In the genomic region with DNA sequence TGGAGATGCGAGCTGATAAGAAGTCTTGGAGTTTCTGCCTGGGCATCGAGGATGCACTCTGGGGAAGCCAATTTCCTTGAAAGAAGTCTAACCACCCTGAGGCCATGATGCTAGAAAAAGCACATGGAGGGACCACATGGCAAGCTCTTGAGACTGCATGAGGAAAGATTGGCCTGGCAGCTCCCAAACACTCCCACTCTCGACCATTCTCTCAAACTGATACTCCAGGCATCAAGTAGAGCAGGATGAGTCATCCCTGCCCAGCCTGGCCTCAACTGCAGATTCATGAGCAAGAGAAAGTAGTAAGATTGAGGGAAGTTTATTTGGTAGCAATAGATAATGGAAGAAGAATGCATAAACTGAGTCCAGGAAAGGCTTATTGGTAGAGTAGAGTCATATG, we compare ENCODE assay signal across 20 cellular contexts.
A peak's percentile ranks its signal among the peaks of the same experiment; 100 is the strongest.
DNase-seq lines count a peak whose midpoint lies in the region; ATAC-seq, FAIRE-seq and TF ChIP-seq lines count a peak whose summit lies in the region.
"Had no signal": no experiment of that assay in that cellular context is flagged by ENCODE, and none has a peak within 500 bp of the region (broad histone marks: within the 10 kb centered on the region; RNA-seq: fewer than 3 reads in every experiment).

No MANE protein-coding gene starts in this region.

- ATAC-seq in HG02759 (IDR thresholded peaks at IDR 0.05; ENCODE audit: unreplicated experiment) = no peak
- ATAC-seq: CD8-positive, alpha-beta T cell had no signal

- peak overlapping the region; percentile 1 for H3K27ac ChIP-seq in smooth muscle cell (ENCODE audit: low read depth)
- H3K27ac ChIP-seq: 22Rv1, neural progenitor cell, sigmoid colon, tibial nerve had no signal

- 67% methylated on average over 3 of the region's 3 CpGs for WGBS in smooth muscle cell (ENCODE audit: low lambda C conversion rate)

- no peaks in the 10 kb centered on the region for H3K27me3 ChIP-seq in smooth muscle cell (ENCODE audit: low read depth)
- H3K27me3 ChIP-seq: neural progenitor cell, sigmoid colon, tibial nerve had no signal

- H3K4me3 ChIP-seq in epithelial cell of esophagus (ENCODE audit: low read length) = no peak overlapping the region
- no peak overlapping the region for H3K4me3 ChIP-seq in smooth muscle cell
- H3K4me3 ChIP-seq: neural progenitor cell, sigmoid colon, tibial nerve had no signal

- peaks cover 12% of the 10 kb centered on the region for H3K4me1 ChIP-seq in smooth muscle cell (ENCODE audit: low read depth)
- H3K4me1 ChIP-seq: sigmoid colon, tibial nerve had no signal

- H3K9ac ChIP-seq in smooth muscle cell (ENCODE audit: low read depth) = no peak overlapping the region
- H3K9ac ChIP-seq: neural progenitor cell had no signal

- no peak for TF ChIP-seq CTCF in epithelial cell of esophagus (IDR thresholded peaks at IDR 0.05; ENCODE audit: insufficient read depth, low read depth, low read length, missing control alignments)
- no peak for TF ChIP-seq CTCF in smooth muscle cell (IDR thresholded peaks at IDR 0.05; ENCODE audit: borderline replicate concordance, insufficient read depth, poor library complexity, severe bottlenecking)
- no peak for TF ChIP-seq CTCF in GM20000 (IDR thresholded peaks at IDR 0.05; ENCODE audit: extremely low read depth, missing control alignments)

- H3K79me2 ChIP-seq in smooth muscle cell (ENCODE audit: low read depth) = no peaks in the 10 kb centered on the region

- peak; percentile 41 for DNase-seq in DMS53 (lab: John Stamatoyannopoulos, UW)
- DNase-seq in DMS53 treated with DMSO at 0.1 percent for 48 hours (lab: John Stamatoyannopoulos, UW; ENCODE audit: unreplicated experiment) = no peak
- peak; percentile 73 for DNase-seq in RCC 7860 (ENCODE audit: low spot score)
- peak; percentile 60 for DNase-seq in epithelial cell of esophagus (ENCODE audit: low read depth)
- DNase-seq in smooth muscle cell (lab: John Stamatoyannopoulos, UW; ENCODE audit: unreplicated experiment) = no peak
- no peak for DNase-seq in GM20000 (ENCODE audit: low spot score)
- DNase-seq in AG08396 (ENCODE audit: low spot score) = no peak
- DNase-seq: activated CD4-positive, alpha-beta T cell treated with anti-CD3 and anti-CD28 coated beads, Interleukin-2, amount 50 U/mL, for 1 hour; activated T-cell treated with anti-CD3 and anti-CD28 coated beads, Interleukin-2, amount 50 U/mL, for 1 hour; CD8-positive, alpha-beta T cell; central memory CD4-positive, alpha-beta T cell; glutamatergic neuron; NCI-H1436; NCI-H446; sigmoid colon had no signal

- H3K36me3 ChIP-seq in smooth muscle cell (ENCODE audit: low read depth) = no peaks in the 10 kb centered on the region
- H3K36me3 ChIP-seq: neural progenitor cell, sigmoid colon, tibial nerve had no signal

- no peaks in the 10 kb centered on the region for H4K20me1 ChIP-seq in smooth muscle cell (ENCODE audit: low read depth)

- H3K9me3 ChIP-seq in smooth muscle cell (replicated peaks; ENCODE audit: low read depth) = no peaks in the 10 kb centered on the region
- H3K9me3 ChIP-seq: sigmoid colon, tibial nerve had no signal

- peak; percentile 81 for FAIRE-seq in RCC 7860 (lab: Jason Lieb, UNC)
- FAIRE-seq: islet of Langerhans had no signal

- H3F3A ChIP-seq in smooth muscle cell (ENCODE audit: low read depth) = peaks cover 9% of the 10 kb centered on the region

- H2AFZ ChIP-seq in smooth muscle cell (ENCODE audit: low read depth) = no peak overlapping the region
- H2AFZ ChIP-seq: neural progenitor cell had no signal

- no peak overlapping the region for H3K4me2 ChIP-seq in smooth muscle cell
- H3K4me2 ChIP-seq: neural progenitor cell had no signal

Comparison
In these comparisons a context has a peak if more than half of its experiments do, and no peak if none do; other contexts are left out.
1. DNase-seq: peak in DMS53 (single experiment), RCC 7860 (single experiment) and epithelial cell of esophagus (single experiment); none in DMS53 treated with DMSO at 0.1 percent for 48 hours (single experiment), smooth muscle cell (single experiment), GM20000 (single experiment) and AG08396 (single experiment).